16 cellular contexts compared by ENCODE assay signal in the genomic region with DNA sequence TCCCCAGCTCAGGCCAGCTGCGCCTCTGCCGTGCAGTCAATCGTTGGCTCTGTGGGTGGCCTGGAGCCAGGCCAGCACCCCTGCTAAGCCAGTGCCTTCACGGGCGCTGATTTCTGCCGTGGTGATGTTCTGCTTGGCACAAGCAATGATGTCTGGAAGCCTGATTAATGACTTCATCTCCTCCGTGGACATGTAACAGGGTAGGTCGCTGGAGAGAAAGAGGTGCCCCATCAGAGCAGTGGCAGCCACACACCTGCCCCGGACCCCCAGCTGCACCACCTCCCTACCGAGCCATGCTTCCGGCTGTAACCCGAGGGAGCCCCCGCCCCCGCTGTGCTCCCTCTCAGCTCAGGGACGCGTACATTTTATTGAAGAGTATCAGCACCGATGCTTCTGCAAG. TPM values are rescaled to one million over a fixed set of nuclear protein-coding genes. Genes with fewer than 3 reads are reported as not detected.
A peak's percentile ranks its signal among the peaks of the same experiment; 100 is the strongest.
DNase-seq lines count a peak whose midpoint lies in the region; ATAC-seq and TF ChIP-seq lines count a peak whose summit lies in the region.
"Had no signal": no experiment of that assay in that cellular context is flagged by ENCODE, and none has a peak within 500 bp of the region (broad histone marks: within the 10 kb centered on the region; RNA-seq: fewer than 3 reads in every experiment).

No MANE protein-coding gene starts in this region.

- no peaks in the 10 kb centered on the region for H3K9me3 Mint-ChIP-seq in activated naive CD8-positive, alpha-beta T cell treated with anti-CD3 and anti-CD28 coated beads for 36 hours
- H3K9me3 Mint-ChIP-seq in neural crest cell = no peaks in the 10 kb centered on the region
- H3K9me3 Mint-ChIP-seq: activated naive CD4-positive, alpha-beta T cell treated with anti-CD3 and anti-CD28 coated beads, Interleukin-2, amount 50 U/mL, for 72 hours; dendritic cell treated with granulocyte-macrophage colony-stimulating factor and Interleukin-4, amounts not matched to agents 40 ng/mL and 50 ng/mL, for 4 days had no signal

- TF ChIP-seq CTCF in neural crest cell (conservative IDR thresholded peaks at IDR 0.05) (no peak), left ventricle myocardium inferior (IDR thresholded peaks at IDR 0.05; ENCODE audit: borderline replicate concordance) (no peak)

- H3K4me1 ChIP-seq in left ventricle myocardium inferior = peaks cover 56% of the 10 kb centered on the region

- peaks cover 12% of the 10 kb centered on the region for H3K36me3 ChIP-seq in left ventricle myocardium inferior

- H3K27ac Mint-ChIP-seq in activated naive CD8-positive, alpha-beta T cell treated with anti-CD3 and anti-CD28 coated beads for 36 hours = no peak overlapping the region
- no peak overlapping the region for H3K27ac Mint-ChIP-seq in neural crest cell (ENCODE audit: unreplicated experiment)
- H3K27ac Mint-ChIP-seq: dendritic cell treated with granulocyte-macrophage colony-stimulating factor and Interleukin-4, amounts not matched to agents 40 ng/mL and 50 ng/mL, for 4 days had no signal

- H3K4me1 Mint-ChIP-seq in activated naive CD8-positive, alpha-beta T cell treated with anti-CD3 and anti-CD28 coated beads for 36 hours = peaks cover 23% of the 10 kb centered on the region
- H3K4me1 Mint-ChIP-seq in neural crest cell = peaks cover 25% of the 10 kb centered on the region

- H3K27me3 Mint-ChIP-seq in activated naive CD8-positive, alpha-beta T cell treated with anti-CD3 and anti-CD28 coated beads for 36 hours = no peaks in the 10 kb centered on the region
- no peaks in the 10 kb centered on the region for H3K27me3 Mint-ChIP-seq in neural crest cell (ENCODE audit: low read depth)
- H3K27me3 Mint-ChIP-seq: dendritic cell treated with granulocyte-macrophage colony-stimulating factor and Interleukin-4, amounts not matched to agents 40 ng/mL and 50 ng/mL, for 4 days had no signal

- intact Hi-C loops in left ventricle myocardium inferior (cut with micrococcal nuclease) = no loop called here

- peak overlapping the region; percentile 90 for H3K4me3 Mint-ChIP-seq in activated naive CD8-positive, alpha-beta T cell treated with anti-CD3 and anti-CD28 coated beads for 36 hours
- peak overlapping the region; percentile 61 for H3K4me3 Mint-ChIP-seq in neural crest cell
- H3K4me3 Mint-ChIP-seq: dendritic cell treated with granulocyte-macrophage colony-stimulating factor and Interleukin-4, amounts not matched to agents 40 ng/mL and 50 ng/mL, for 4 days had no signal

- H3K9me3 ChIP-seq in left ventricle myocardium inferior (replicated peaks) = no peaks in the 10 kb centered on the region
- H3K9me3 ChIP-seq: gastrocnemius medialis, left lung, Peyer's patch had no signal

- H3K27me3 ChIP-seq in left ventricle myocardium inferior (ENCODE audit: low read depth) = no peaks in the 10 kb centered on the region
- H3K27me3 ChIP-seq: gastrocnemius medialis, left lung, Peyer's patch had no signal

- H3K27ac ChIP-seq in left ventricle myocardium inferior (replicated peaks) = no peak overlapping the region
- H3K27ac ChIP-seq: gastrocnemius medialis, left lung, Peyer's patch had no signal

- H3K36me3 Mint-ChIP-seq in activated naive CD8-positive, alpha-beta T cell treated with anti-CD3 and anti-CD28 coated beads for 36 hours = peaks cover 14% of the 10 kb centered on the region
- H3K36me3 Mint-ChIP-seq in neural crest cell (ENCODE audit: low read depth) = peaks cover 2% of the 10 kb centered on the region

- H3K4me3 ChIP-seq in left ventricle myocardium inferior = no peak overlapping the region

- peak; percentile 5 for DNase-seq in DMS79 treated with DMSO at 0.1 percent for 48 hours (lab: John Stamatoyannopoulos, UW)
- DNase-seq in DMS79 (lab: John Stamatoyannopoulos, UW) = no peak
- peak in 2 of 3 experiments; percentile 84 to 94 for DNase-seq in NCI-H1417 (lab: John Stamatoyannopoulos, UW)
- DNase-seq in activated naive CD8-positive, alpha-beta T cell treated with anti-CD3 and anti-CD28 coated beads for 36 hours = no peak
- no peak for DNase-seq in neural crest cell (ENCODE audit: low read depth, low spot score)
- DNase-seq in left ventricle myocardium inferior = no peak
- DNase-seq: gastrocnemius medialis; left lung; NCI-H2029; posterior cingulate gyrus; stimulated activated CD4-positive, alpha-beta T cell treated with anti-CD3 and anti-CD28 coated beads, Interleukin-2, amount 100 ng/mL, for 48 hours had no signal

- ATAC-seq in GM19397 (IDR thresholded peaks at IDR 0.05; ENCODE audit: unreplicated experiment) = no peak
- no peak for ATAC-seq in HG02642 (IDR thresholded peaks at IDR 0.05; ENCODE audit: poor library complexity, unreplicated experiment)
- ATAC-seq: activated naive CD4-positive, alpha-beta T cell treated with anti-CD3 and anti-CD28 coated beads, Interleukin-2, amount 50 U/mL, for 72 hours; gastrocnemius medialis; left lung had no signal

RNA-seq across cellular contexts. Expression of a gene that starts 1.9 kb away (rescaled TPM):
- 10 to 100 TPM; 17.9 to 19.2 TPM for total RNA-seq in activated naive CD8-positive, alpha-beta T cell treated with anti-CD3 and anti-CD28 coated beads for 36 hours
- total RNA-seq in neural crest cell = 51.0 and 53.7 TPM in 2 replicates
- 9.0 TPM for total RNA-seq in left ventricle myocardium inferior

RNA-seq across cellular contexts. Expression of a gene that starts 2.1 kb away (rescaled TPM):
- total RNA-seq in activated naive CD8-positive, alpha-beta T cell treated with anti-CD3 and anti-CD28 coated beads for 36 hours = 100 to 1,000 TPM in 1 of 2 experiments, 10 to 100 TPM in 1; 99.3 to 107 TPM
- 103 and 108 TPM in 2 replicates for total RNA-seq in neural crest cell
- 50.5 TPM for total RNA-seq in left ventricle myocardium inferior

RNA-seq across cellular contexts. Expression of a gene that starts 15.1 kb away (rescaled TPM):
- total RNA-seq in activated naive CD8-positive, alpha-beta T cell treated with anti-CD3 and anti-CD28 coated beads for 36 hours = 10 to 100 TPM; 54.8 to 63.3 TPM
- total RNA-seq in neural crest cell (37.0 and 38.3 TPM in 2 replicates), left ventricle myocardium inferior (5.6 TPM)

RNA-seq across cellular contexts. Expression of a gene that starts 15.3 kb away (rescaled TPM):
- total RNA-seq in activated naive CD8-positive, alpha-beta T cell treated with anti-CD3 and anti-CD28 coated beads for 36 hours = 10 to 100 TPM; 53.0 to 56.1 TPM
- 25.5 and 28.2 TPM in 2 replicates for total RNA-seq in neural crest cell
- total RNA-seq in left ventricle myocardium inferior = 18.4 TPM

RNA-seq across cellular contexts. Expression of a gene that starts 21.5 kb away (rescaled TPM):
- total RNA-seq in activated naive CD8-positive, alpha-beta T cell treated with anti-CD3 and anti-CD28 coated beads for 36 hours = 100 to 1,000 TPM; 211 to 227 TPM
- total RNA-seq in neural crest cell (106 TPM in 2 replicates), left ventricle myocardium inferior (157 TPM)

Comparison
In these comparisons a context has a peak if more than half of its experiments do, and no peak if none do; other contexts are left out.
1. DNase-seq: peak in DMS79 treated with DMSO at 0.1 percent for 48 hours (single experiment) and NCI-H1417 (2 of 3); none in DMS79 (single experiment), activated naive CD8-positive, alpha-beta T cell treated with anti-CD3 and anti-CD28 coated beads for 36 hours (single experiment), neural crest cell (single experiment) and left ventricle myocardium inferior (single experiment).